Comparison of ENCODE assay signal across 8 cellular contexts in the genomic region with DNA sequence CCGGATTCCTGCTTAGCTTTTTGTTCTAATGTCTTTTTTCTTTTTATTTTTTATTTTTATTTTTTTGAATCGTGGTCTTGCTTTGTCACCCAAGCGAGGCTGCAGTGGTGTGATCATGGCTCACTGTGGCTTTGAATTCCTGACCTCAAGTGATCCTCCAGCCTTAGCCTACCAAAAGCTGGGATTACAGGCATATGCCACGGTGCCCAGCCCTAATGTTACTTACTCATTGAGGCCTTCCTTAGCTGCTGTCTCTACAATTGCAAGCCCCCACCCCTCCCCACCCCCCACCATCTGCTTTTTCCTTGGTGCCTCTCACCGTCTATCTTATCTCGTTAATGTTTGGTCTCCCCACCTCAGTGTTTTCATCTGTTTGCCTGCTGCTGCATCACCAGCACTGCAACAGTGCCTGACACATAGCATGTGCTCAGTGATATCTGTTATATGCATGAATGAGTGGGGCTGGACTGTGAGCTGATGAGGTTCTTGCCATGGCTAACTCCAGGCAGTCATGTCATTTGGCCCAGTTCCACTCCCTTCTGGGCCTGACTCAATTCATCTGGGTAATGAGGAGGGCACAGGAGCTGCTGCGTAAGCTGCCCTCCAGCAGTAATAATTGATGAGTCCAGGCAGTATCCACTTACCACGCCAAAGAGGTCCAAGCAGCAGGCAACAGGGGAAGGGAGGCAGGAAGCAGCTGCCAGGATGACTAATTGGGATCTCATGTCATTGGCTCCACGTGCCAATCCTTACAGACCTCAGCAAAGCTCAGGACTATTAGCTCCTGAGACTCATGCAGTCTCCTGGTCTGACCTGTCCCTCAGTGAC. TPM values are rescaled to one million over a fixed set of nuclear protein-coding genes. Genes with fewer than 3 reads are reported as not detected.
DNase-seq lines count a peak whose midpoint lies in the region; ATAC-seq, FAIRE-seq and TF ChIP-seq lines count a peak whose summit lies in the region.

No MANE protein-coding gene starts in this region.

- no peak overlapping the region for H3K4me3 ChIP-seq in AG10803 (ENCODE audit: low read length)
- H3K4me3 ChIP-seq in HepG2 (replicated peaks in 1 of 3; ENCODE audit: insufficient read depth in 1 of 3, low read depth in 2 of 3, low read length in 3 of 3) = no peak overlapping the region

- H3K9me3 ChIP-seq in HepG2 (ENCODE audit: low read length) = no peaks in the 10 kb centered on the region

- no peak for TF ChIP-seq RAD21 in HepG2 (CRISPR knock-in tag; IDR thresholded peaks at IDR 0.05)

- no peaks in the 10 kb centered on the region for H4K20me1 ChIP-seq in HepG2 (ENCODE audit: insufficient read depth, low read length)

- H2AFZ ChIP-seq in HepG2 (ENCODE audit: low read length) = no peak overlapping the region

- peaks cover 52% of the 10 kb centered on the region for H3K4me1 Mint-ChIP-seq in CD14-positive monocyte

- no peaks in the 10 kb centered on the region for H3K79me2 ChIP-seq in HepG2 (ENCODE audit: insufficient read depth, low read length)

- peaks cover 55% of the 10 kb centered on the region for H3K4me1 ChIP-seq in HepG2 (ENCODE audit: insufficient read depth, low read length)

- H3K27ac ChIP-seq in HepG2 (ENCODE audit: extremely low read length, insufficient read depth, low read length) = no peak overlapping the region

- CTCF ChIA-PET in HepG2 (lab: Yijun Ruan, JAX; ENCODE audit: low intra/inter-chr PET ratio, low total read pairs) = no interaction called here

- no peak for TF ChIP-seq CTCF in AG10803 (conservative IDR thresholded peaks at IDR 0.05; ENCODE audit: low read length)
- no peak for TF ChIP-seq CTCF in HepG2 (CRISPR knock-in tag; IDR thresholded peaks at IDR 0.05)
- TF ChIP-seq CTCF in CD14-positive monocyte (IDR thresholded peaks at IDR 0.05) = no peak

- TF ChIP-seq POLR2A in HepG2 (IDR thresholded peaks at IDR 0.05; ENCODE audit: insufficient read depth in 1 of 2, low read depth in 2 of 2, low read length in 2 of 2) = no peak

- H3K27me3 ChIP-seq in HepG2 (ENCODE audit: control insufficient read depth in 1 of 2, insufficient read depth in 2 of 2, low read length in 2 of 2) = 0 out of 5 replicates have a peak, but pooled peaks cover 0 to 5% of the 10 kb centered on the region in 2 experiments

- peak; percentile 92 for DNase-seq in AG10803 (ENCODE audit: low read depth)
- peak; percentile 74 for DNase-seq in NCI-H146 (lab: John Stamatoyannopoulos, UW)
- peak; percentile 86 for DNase-seq in astrocyte of the hippocampus (ENCODE audit: low read depth, low spot score)
- DNase-seq in HepG2 (ENCODE audit: low spot score) = no peak
- no peak for DNase-seq in CD14-positive monocyte (ENCODE audit: low spot score)

- H3K36me3 ChIP-seq in HepG2 (replicated peaks in 1 of 2; ENCODE audit: control insufficient read depth in 1 of 2, insufficient read depth in 2 of 2, low read length in 2 of 2) = no peaks in the 10 kb centered on the region

- no peak for FAIRE-seq in HepG2 (lab: Jason Lieb, UNC)

- ATAC-seq in HepG2 (no peak), HG03378 (IDR thresholded peaks at IDR 0.05; ENCODE audit: unreplicated experiment) (no peak), HG03280 (IDR thresholded peaks at IDR 0.05; ENCODE audit: unreplicated experiment) (no peak), HG03175 (IDR thresholded peaks at IDR 0.05; ENCODE audit: unreplicated experiment) (no peak)

- peak overlapping the region in 1 of 7 donors; percentile 23 for H3K27ac Mint-ChIP-seq in CD14-positive monocyte

- no TSS peak for BruUV-seq in HepG2 (replicated peaks; lab: Mats Ljungman, UMichigan)

- H3K9ac ChIP-seq in HepG2 (ENCODE audit: insufficient read depth, low read depth, low read length) = no peak overlapping the region

- H3K9me3 Mint-ChIP-seq in CD14-positive monocyte = peaks cover 0 to 3% (median 0%) of the 10 kb centered on the region in 7 donors

- intact Hi-C loops in HepG2 (cut with micrococcal nuclease; ENCODE audit: unreplicated experiment) = loop anchor here (5.0 kb wide), 2 partner anchors 33 to 37 kb away; a partner anchor contains a TSS
- intact Hi-C loops in CD14-positive monocyte (cut with micrococcal nuclease) = no loop called here

- 32% methylated on average over 9 of the region's 9 CpGs for WGBS in HepG2 (ENCODE audit: low lambda C conversion rate)

- POLR2A ChIA-PET in HepG2 (lab: Yijun Ruan, JAX) = interaction anchor here (2.4 kb wide), 1 partner anchor 34 kb away, joined by 8 read pairs; a partner anchor contains a TSS

- TF ChIP-seq EP300 in HepG2 (IDR thresholded peaks at IDR 0.05; ENCODE audit: low read depth in 2 of 2, low read length in 2 of 2) (no peak), HepG2 (CRISPR knock-in tag; IDR thresholded peaks at IDR 0.05; ENCODE audit: borderline replicate concordance) (no peak)

- in situ Hi-C loops in HepG2 (cut with HindIII; ENCODE audit: extremely low pct_ligation_motif_present, low pct_unique_long_range_greater_than_20kb) = no loop called here

- peaks cover 0 to 5% (median 1%) of the 10 kb centered on the region in 3 donors for H3K27me3 Mint-ChIP-seq in CD14-positive monocyte (ENCODE audit: low read depth in 3 of 3)

- no peak overlapping the region for H3K4me2 ChIP-seq in HepG2 (ENCODE audit: low read depth, low read length)

- H3K36me3 Mint-ChIP-seq in CD14-positive monocyte = no peaks in the 10 kb centered on the region

- no peak overlapping the region for H3K4me3 Mint-ChIP-seq in CD14-positive monocyte

TF ChIP-seq in HepG2, 621 proteins besides CTCF, POLR2A, EP300 and RAD21:
- no peak for TF ChIP-seq SP2 (CRISPR knock-in tag; IDR thresholded peaks at IDR 0.05)
- TF ChIP-seq FOSL2 (CRISPR knock-in tag; IDR thresholded peaks at IDR 0.05) = peak; percentile 45
- TF ChIP-seq RBAK (CRISPR knock-in tag; IDR thresholded peaks at IDR 0.05) = no peak

RNA-seq across cellular contexts. Expression of a gene that starts 34.3 kb away (rescaled TPM):
- total RNA-seq in HepG2 (2016; rRNA removed; fragmentation: Illumina TruSeq; extraction: Trizol) = 55.8 and 155 TPM in 2 replicates
- total RNA-seq in HepG2 (2016; cell fraction: cytosol; rRNA removed; fragmentation: Illumina TruSeq; extraction: Trizol; ENCODE audit: low read depth) = 17.0 and 17.4 TPM in 2 replicates
- total RNA-seq in HepG2 (2016; cell fraction: insoluble cytoplasmic fraction; rRNA removed; fragmentation: Illumina TruSeq; extraction: Trizol) = 56.1 and 159 TPM in 2 replicates
- 24.5 and 25.4 TPM in 2 replicates for total RNA-seq in HepG2 (2016; cell fraction: membrane; rRNA removed; fragmentation: Illumina TruSeq; extraction: Trizol)
- total RNA-seq in HepG2 (2016; cell fraction: nucleus; rRNA removed; fragmentation: Illumina TruSeq; extraction: Trizol) = 512 and 527 TPM in 2 replicates
- polyA plus RNA-seq in HepG2 (2011; rRNA removed) = 331 and 367 TPM in 2 replicates
- 57.6 and 71.2 TPM in 2 replicates for polyA plus RNA-seq in HepG2 (2011; cell fraction: cytosol; rRNA removed)
- 1,062 and 1,322 TPM in 2 replicates for polyA plus RNA-seq in HepG2 (2011; cell fraction: nucleus; rRNA removed)
- 226 and 241 TPM in 2 replicates for polyA plus RNA-seq in HepG2 (2012)
- polyA plus RNA-seq in HepG2 (2016; cell fraction: cytosol; fragmentation: Illumina TruSeq; extraction: Trizol; ENCODE audit: low read depth) = 3.7 and 4.3 TPM in 2 replicates
- 67.1 and 68.7 TPM in 2 replicates for polyA plus RNA-seq in HepG2 (2016; cell fraction: insoluble cytoplasmic fraction; fragmentation: Illumina TruSeq; extraction: Trizol; ENCODE audit: low read depth)
- polyA plus RNA-seq in HepG2 (2016; cell fraction: membrane; fragmentation: Illumina TruSeq; extraction: Trizol; ENCODE audit: low read depth) = 13.5 TPM in 2 replicates
- 1,060 and 1,066 TPM in 2 replicates for polyA plus RNA-seq in HepG2 (2016; cell fraction: nucleus; fragmentation: Illumina TruSeq; extraction: Trizol; ENCODE audit: insufficient read depth, low read depth)
- 260 and 404 TPM in 2 replicates for polyA minus RNA-seq in HepG2 (2011; rRNA and poly(A)+ RNA removed; ENCODE audit: low replicate concordance)
- 43.2 and 67.4 TPM in 2 replicates for polyA minus RNA-seq in HepG2 (2011; cell fraction: cytosol; rRNA and poly(A)+ RNA removed)
- 961 and 1,136 TPM in 2 replicates for polyA minus RNA-seq in HepG2 (2011; cell fraction: nucleus; rRNA and poly(A)+ RNA removed)
- polyA plus RNA-seq in CD14-positive monocyte = 100 to 1,000 TPM in 1 of 2 donors, 10 to 100 TPM in 1; 97.0 to 117 TPM

RNA-seq across cellular contexts. Expression of a gene that starts 56.6 kb away (rescaled TPM):
- total RNA-seq in HepG2 (2016; rRNA removed; fragmentation: Illumina TruSeq; extraction: Trizol) = 51.3 and 103 TPM in 2 replicates
- 17.1 and 22.7 TPM in 2 replicates for total RNA-seq in HepG2 (2016; cell fraction: cytosol; rRNA removed; fragmentation: Illumina TruSeq; extraction: Trizol; ENCODE audit: low read depth)
- total RNA-seq in HepG2 (2016; cell fraction: insoluble cytoplasmic fraction; rRNA removed; fragmentation: Illumina TruSeq; extraction: Trizol) = 48.3 and 106 TPM in 2 replicates
- 29.4 and 31.6 TPM in 2 replicates for total RNA-seq in HepG2 (2016; cell fraction: membrane; rRNA removed; fragmentation: Illumina TruSeq; extraction: Trizol)
- total RNA-seq in HepG2 (2016; cell fraction: nucleus; rRNA removed; fragmentation: Illumina TruSeq; extraction: Trizol) = 105 and 118 TPM in 2 replicates
- polyA plus RNA-seq in HepG2 (2011; rRNA removed) (72.5 and 74.9 TPM in 2 replicates), CD14-positive monocyte (10 to 100 TPM; 32.0 to 34.4 TPM)
- polyA plus RNA-seq in HepG2 (2011; cell fraction: cytosol; rRNA removed) = 69.2 and 77.6 TPM in 2 replicates
- 125 and 131 TPM in 2 replicates for polyA plus RNA-seq in HepG2 (2011; cell fraction: nucleus; rRNA removed)
- 61.2 and 76.7 TPM in 2 replicates for polyA plus RNA-seq in HepG2 (2012)
- 13.3 and 16.7 TPM in 2 replicates for polyA plus RNA-seq in HepG2 (2016; cell fraction: cytosol; fragmentation: Illumina TruSeq; extraction: Trizol; ENCODE audit: low read depth)
- polyA plus RNA-seq in HepG2 (2016; cell fraction: insoluble cytoplasmic fraction; fragmentation: Illumina TruSeq; extraction: Trizol; ENCODE audit: low read depth) = 30.8 and 40.7 TPM in 2 replicates
- 17.3 and 20.9 TPM in 2 replicates for polyA plus RNA-seq in HepG2 (2016; cell fraction: membrane; fragmentation: Illumina TruSeq; extraction: Trizol; ENCODE audit: low read depth)
- polyA plus RNA-seq in HepG2 (2016; cell fraction: nucleus; fragmentation: Illumina TruSeq; extraction: Trizol; ENCODE audit: insufficient read depth, low read depth) = 107 and 111 TPM in 2 replicates
- polyA minus RNA-seq in HepG2 (2011; rRNA and poly(A)+ RNA removed; ENCODE audit: low replicate concordance) = 104 and 294 TPM in 2 replicates
- 49.5 and 52.3 TPM in 2 replicates for polyA minus RNA-seq in HepG2 (2011; cell fraction: cytosol; rRNA and poly(A)+ RNA removed)
- 129 and 159 TPM in 2 replicates for polyA minus RNA-seq in HepG2 (2011; cell fraction: nucleus; rRNA and poly(A)+ RNA removed)

Comparison
In these comparisons a context has a peak if more than half of its experiments do, and no peak if none do; other contexts are left out.
1. DNase-seq: peak in AG10803 (single experiment), NCI-H146 (single experiment) and astrocyte of the hippocampus (single experiment); none in HepG2 (single experiment) and CD14-positive monocyte (single experiment).